Comparison of ENCODE assay signal across 1 cellular context in the genomic region with DNA sequence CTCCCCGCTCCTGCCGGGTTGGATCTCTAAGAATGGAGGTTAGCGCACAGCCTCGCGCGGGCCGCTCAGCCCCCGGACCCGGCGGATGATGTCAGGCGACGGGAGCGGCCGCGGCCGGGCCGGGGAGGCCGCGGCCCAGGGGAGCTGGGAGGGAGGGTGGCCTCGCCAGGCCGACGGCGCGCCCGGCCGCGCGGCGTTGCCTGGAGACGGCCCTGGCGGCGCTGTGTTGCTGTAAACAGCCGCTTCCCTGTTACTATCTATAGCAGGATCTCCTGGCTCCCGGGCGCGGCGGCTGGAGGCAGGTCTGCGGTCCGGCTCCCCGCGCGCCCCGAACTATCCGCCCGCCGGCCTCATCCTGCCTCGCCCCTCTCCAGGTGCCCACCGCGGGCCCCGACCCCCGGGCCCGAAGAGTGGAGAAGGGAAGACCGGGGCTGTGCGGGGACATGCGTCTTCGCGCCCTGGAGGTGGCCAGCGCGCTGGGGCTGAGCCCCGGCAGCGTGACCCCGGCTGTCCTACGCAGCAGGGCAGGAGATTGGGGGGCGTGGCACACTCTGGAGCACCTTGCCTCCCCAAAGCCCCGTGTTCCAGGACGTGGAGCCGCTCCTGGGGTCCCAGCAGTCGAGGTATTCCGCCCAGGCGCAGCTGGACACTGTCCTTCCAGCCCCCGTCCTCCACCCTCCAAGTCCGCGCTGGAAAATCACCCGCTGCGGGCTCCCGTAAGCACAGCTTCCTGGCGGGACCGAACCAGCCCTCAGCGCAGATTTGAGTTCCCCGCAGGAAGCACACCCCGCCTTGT.
TF ChIP-seq lines count a peak whose summit lies in the region.

No MANE protein-coding gene starts in this region.

TF ChIP-seq in HepG2, 621 proteins besides CTCF, POLR2A, EP300 and RAD21 (continued from another document and continues in another):
- TF ChIP-seq GATAD2A (CRISPR knock-in tag; IDR thresholded peaks at IDR 0.05) (no peak), MAFF (IDR thresholded peaks at IDR 0.05; ENCODE audit: low read depth, low read length) (no peak), TAF15 (IDR thresholded peaks at IDR 0.05; ENCODE audit: low read depth, low read length, poor library complexity, severe bottlenecking) (no peak), ELF3 (CRISPR knock-in tag; IDR thresholded peaks at IDR 0.05) (0 out of 2 replicates have a peak, but pooled peaks have one; percentile 14), ZNF225 (CRISPR knock-in tag; IDR thresholded peaks at IDR 0.05) (0 out of 2 replicates have a peak, but pooled peaks have one; percentile 58), HES4 (CRISPR knock-in tag; IDR thresholded peaks at IDR 0.05; ENCODE audit: borderline replicate concordance) (no peak), ERF (CRISPR knock-in tag; IDR thresholded peaks at IDR 0.05) (no peak), ZC3H13 (CRISPR knock-in tag; IDR thresholded peaks at IDR 0.05) (peak; percentile 66; the same call in 1 of the 2 replicates), ZNF83 (CRISPR knock-in tag; IDR thresholded peaks at IDR 0.05; ENCODE audit: borderline replicate concordance) (0 out of 2 replicates have a peak, but pooled peaks have one; percentile 59), TEAD2 (CRISPR knock-in tag; IDR thresholded peaks at IDR 0.05) (no peak), THRA (CRISPR knock-in tag; IDR thresholded peaks at IDR 0.05; ENCODE audit: borderline replicate concordance) (0 out of 2 replicates have a peak, but pooled peaks have one; percentile 17), ZFYVE20 (CRISPR knock-in tag; IDR thresholded peaks at IDR 0.05; ENCODE audit: borderline replicate concordance, low read depth) (0 out of 2 replicates have a peak, but pooled peaks have one; percentile 45), AHR (CRISPR knock-in tag; IDR thresholded peaks at IDR 0.05) (peak; percentile 51; the same call in 1 of the 2 replicates), UBTF (CRISPR knock-in tag; IDR thresholded peaks at IDR 0.05) (peak; percentile 59; the same call in 1 of the 2 replicates), ZNF382 (CRISPR knock-in tag; IDR thresholded peaks at IDR 0.05; ENCODE audit: borderline replicate concordance) (no peak), ZNF326 (CRISPR knock-in tag; IDR thresholded peaks at IDR 0.05; ENCODE audit: borderline replicate concordance) (no peak), ZNF850 (CRISPR knock-in tag; conservative IDR thresholded peaks at IDR 0.05) (no peak), ZNF354B (CRISPR knock-in tag; IDR thresholded peaks at IDR 0.05) (no peak), U2AF2 (IDR thresholded peaks at IDR 0.05; ENCODE audit: low read depth, low read length) (no peak), ZNF263 (CRISPR knock-in tag; IDR thresholded peaks at IDR 0.05) (no peak), AKAP8 (CRISPR knock-in tag; IDR thresholded peaks at IDR 0.05) (no peak), KDM6A (CRISPR knock-in tag; IDR thresholded peaks at IDR 0.05; ENCODE audit: low read depth) (no peak), HOXA9 (CRISPR knock-in tag; IDR thresholded peaks at IDR 0.05; ENCODE audit: borderline replicate concordance) (no peak), ZNF816 (CRISPR knock-in tag; IDR thresholded peaks at IDR 0.05; ENCODE audit: borderline replicate concordance) (no peak), TCF12 (IDR thresholded peaks at IDR 0.05) (no peak), TCF12 (CRISPR knock-in tag; IDR thresholded peaks at IDR 0.05) (0 out of 2 replicates have a peak, but pooled peaks have one; percentile 37), NR2F2 (IDR thresholded peaks at IDR 0.05; ENCODE audit: borderline replicate concordance, low read depth) (no peak), ZNF607 (CRISPR knock-in tag; IDR thresholded peaks at IDR 0.05; ENCODE audit: borderline replicate concordance) (0 out of 2 replicates have a peak, but pooled peaks have one; percentile 61), ZNF18 (CRISPR knock-in tag; IDR thresholded peaks at IDR 0.05; ENCODE audit: insufficient replicate concordance) (no peak), HMGA1 (CRISPR knock-in tag; conservative IDR thresholded peaks at IDR 0.05) (no peak), ZNF33B (CRISPR knock-in tag; IDR thresholded peaks at IDR 0.05) (no peak; the same call in 1 of the 2 replicates), RELA (CRISPR knock-in tag; IDR thresholded peaks at IDR 0.05) (no peak), ZNF552 (CRISPR knock-in tag; IDR thresholded peaks at IDR 0.05; ENCODE audit: borderline replicate concordance) (peak; percentile 83), ZNF484 (CRISPR knock-in tag; IDR thresholded peaks at IDR 0.05; ENCODE audit: borderline replicate concordance, low read depth) (no peak), RFX5 (IDR thresholded peaks at IDR 0.05; ENCODE audit: low read depth, low read length) (no peak), GPBP1L1 (CRISPR knock-in tag; IDR thresholded peaks at IDR 0.05) (no peak), PHF8 (CRISPR knock-in tag; IDR thresholded peaks at IDR 0.05) (no peak; the same call in 1 of the 2 replicates), SMARCC2 (IDR thresholded peaks at IDR 0.05) (no peak), CAMTA2 (CRISPR knock-in tag; IDR thresholded peaks at IDR 0.05; ENCODE audit: borderline replicate concordance) (0 out of 2 replicates have a peak, but pooled peaks have one; percentile 39), ZKSCAN8 (CRISPR knock-in tag; IDR thresholded peaks at IDR 0.05; ENCODE audit: borderline replicate concordance) (no peak), RXRB (CRISPR knock-in tag; IDR thresholded peaks at IDR 0.05; ENCODE audit: borderline replicate concordance) (no peak), ZNF7 (CRISPR knock-in tag; IDR thresholded peaks at IDR 0.05) (no peak), YEATS2 (CRISPR knock-in tag; IDR thresholded peaks at IDR 0.05; ENCODE audit: borderline replicate concordance) (no peak), ZNF280B (CRISPR knock-in tag; IDR thresholded peaks at IDR 0.05; ENCODE audit: borderline replicate concordance) (no peak), ZNF124 (CRISPR knock-in tag; IDR thresholded peaks at IDR 0.05) (no peak), ZFP62 (CRISPR knock-in tag; IDR thresholded peaks at IDR 0.05) (no peak), HIVEP1 (CRISPR knock-in tag; IDR thresholded peaks at IDR 0.05) (peak; percentile 77)
- TF ChIP-seq, protein P1, sequence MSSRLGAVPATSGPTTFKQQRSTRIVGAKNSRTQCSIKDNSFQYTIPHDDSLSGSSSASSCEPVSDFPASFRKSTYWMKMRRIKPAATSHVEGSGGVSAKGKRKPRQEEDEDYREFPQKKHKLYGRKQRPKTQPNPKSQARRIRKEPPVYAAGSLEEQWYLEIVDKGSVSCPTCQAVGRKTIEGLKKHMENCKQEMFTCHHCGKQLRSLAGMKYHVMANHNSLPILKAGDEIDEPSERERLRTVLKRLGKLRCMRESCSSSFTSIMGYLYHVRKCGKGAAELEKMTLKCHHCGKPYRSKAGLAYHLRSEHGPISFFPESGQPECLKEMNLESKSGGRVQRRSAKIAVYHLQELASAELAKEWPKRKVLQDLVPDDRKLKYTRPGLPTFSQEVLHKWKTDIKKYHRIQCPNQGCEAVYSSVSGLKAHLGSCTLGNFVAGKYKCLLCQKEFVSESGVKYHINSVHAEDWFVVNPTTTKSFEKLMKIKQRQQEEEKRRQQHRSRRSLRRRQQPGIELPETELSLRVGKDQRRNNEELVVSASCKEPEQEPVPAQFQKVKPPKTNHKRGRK (CRISPR knock-in tag; IDR thresholded peaks at IDR 0.05): no peak
- TF ChIP-seq, protein P2, sequence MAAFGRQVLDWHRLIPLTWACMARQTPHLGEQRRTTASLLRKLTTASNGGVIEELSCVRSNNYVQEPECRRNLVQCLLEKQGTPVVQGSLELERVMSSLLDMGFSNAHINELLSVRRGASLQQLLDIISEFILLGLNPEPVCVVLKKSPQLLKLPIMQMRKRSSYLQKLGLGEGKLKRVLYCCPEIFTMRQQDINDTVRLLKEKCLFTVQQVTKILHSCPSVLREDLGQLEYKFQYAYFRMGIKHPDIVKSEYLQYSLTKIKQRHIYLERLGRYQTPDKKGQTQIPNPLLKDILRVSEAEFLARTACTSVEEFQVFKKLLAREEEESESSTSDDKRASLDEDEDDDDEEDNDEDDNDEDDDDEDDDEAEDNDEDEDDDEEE (CRISPR knock-in tag; IDR thresholded peaks at IDR 0.05): peak; percentile 67; the same call in 1 of the 2 replicates
- TF ChIP-seq, protein P3, sequence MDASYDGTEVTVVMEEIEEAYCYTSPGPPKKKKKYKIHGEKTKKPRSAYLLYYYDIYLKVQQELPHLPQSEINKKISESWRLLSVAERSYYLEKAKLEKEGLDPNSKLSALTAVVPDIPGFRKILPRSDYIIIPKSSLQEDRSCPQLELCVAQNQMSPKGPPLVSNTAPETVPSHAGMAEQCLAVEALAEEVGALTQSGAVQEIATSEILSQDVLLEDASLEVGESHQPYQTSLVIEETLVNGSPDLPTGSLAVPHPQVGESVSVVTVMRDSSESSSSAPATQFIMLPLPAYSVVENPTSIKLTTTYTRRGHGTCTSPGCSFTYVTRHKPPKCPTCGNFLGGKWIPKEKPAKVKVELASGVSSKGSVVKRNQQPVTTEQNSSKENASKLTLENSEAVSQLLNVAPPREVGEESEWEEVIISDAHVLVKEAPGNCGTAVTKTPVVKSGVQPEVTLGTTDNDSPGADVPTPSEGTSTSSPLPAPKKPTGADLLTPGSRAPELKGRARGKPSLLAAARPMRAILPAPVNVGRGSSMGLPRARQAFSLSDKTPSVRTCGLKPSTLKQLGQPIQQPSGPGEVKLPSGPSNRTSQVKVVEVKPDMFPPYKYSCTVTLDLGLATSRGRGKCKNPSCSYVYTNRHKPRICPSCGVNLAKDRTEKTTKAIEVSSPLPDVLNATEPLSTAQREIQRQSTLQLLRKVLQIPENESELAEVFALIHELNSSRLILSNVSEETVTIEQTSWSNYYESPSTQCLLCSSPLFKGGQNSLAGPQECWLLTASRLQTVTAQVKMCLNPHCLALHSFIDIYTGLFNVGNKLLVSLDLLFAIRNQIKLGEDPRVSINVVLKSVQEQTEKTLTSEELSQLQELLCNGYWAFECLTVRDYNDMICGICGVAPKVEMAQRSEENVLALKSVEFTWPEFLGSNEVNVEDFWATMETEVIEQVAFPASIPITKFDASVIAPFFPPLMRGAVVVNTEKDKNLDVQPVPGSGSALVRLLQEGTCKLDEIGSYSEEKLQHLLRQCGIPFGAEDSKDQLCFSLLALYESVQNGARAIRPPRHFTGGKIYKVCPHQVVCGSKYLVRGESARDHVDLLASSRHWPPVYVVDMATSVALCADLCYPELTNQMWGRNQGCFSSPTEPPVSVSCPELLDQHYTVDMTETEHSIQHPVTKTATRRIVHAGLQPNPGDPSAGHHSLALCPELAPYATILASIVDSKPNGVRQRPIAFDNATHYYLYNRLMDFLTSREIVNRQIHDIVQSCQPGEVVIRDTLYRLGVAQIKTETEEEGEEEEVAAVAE (CRISPR knock-in tag; IDR thresholded peaks at IDR 0.05; ENCODE audit: borderline replicate concordance): no peak
